Comparison of ENCODE assay signal across 1 cellular context in the genomic region with DNA sequence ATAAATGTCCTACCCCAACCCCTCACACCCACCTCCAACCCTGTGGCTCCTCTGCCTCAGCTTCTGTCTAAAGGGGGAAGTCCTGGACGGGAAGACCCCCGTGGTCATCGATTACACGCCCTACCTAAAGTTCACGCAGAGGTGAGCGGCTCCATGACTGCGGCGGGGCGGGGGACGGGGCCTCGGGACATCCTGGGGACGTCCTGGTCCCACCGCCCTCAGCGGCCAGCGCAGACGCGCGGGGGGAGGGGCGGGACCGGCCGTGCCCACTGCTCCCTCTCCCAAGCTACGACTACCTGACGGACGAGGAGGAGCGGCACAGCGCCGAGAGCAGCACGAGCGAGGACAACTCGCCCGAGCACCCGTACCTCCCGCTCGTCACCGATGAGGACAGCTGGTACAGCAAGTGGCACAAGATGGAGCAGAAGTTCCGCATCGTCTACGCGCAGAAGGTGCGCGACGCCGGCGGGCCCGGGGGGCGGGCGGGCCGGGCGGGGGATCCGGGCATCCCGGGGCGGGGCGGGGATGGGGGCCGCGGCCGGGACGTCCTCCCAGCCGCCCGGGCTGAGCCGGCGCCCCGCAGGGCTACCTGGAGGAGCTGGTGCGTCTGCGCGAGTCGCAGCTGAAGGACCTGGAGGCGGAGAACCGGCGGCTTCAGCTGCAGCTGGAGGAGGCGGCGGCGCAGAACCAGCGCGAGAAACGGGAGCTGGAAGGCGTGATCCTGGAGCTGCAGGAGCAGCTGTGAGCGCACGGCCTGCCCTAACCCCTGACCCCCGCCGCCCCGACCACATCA.
TF ChIP-seq lines count a peak whose summit lies in the region.

No MANE protein-coding gene starts in this region.

TF ChIP-seq in endothelial cell of umbilical vein, 7 proteins besides CTCF, POLR2A, EP300 and RAD21:
- TF ChIP-seq FOS (IDR thresholded peaks at IDR 0.05; ENCODE audit: borderline replicate concordance, insufficient read depth, low read length) (no peak), POLR2AphosphoS5 (IDR thresholded peaks at IDR 0.05; ENCODE audit: insufficient read depth, low read depth, low read length) (no peak), EZH2 (IDR thresholded peaks at IDR 0.05; ENCODE audit: borderline replicate concordance, low read depth, low read length, severe bottlenecking) (no peak), MYC (IDR thresholded peaks at IDR 0.05; ENCODE audit: low read depth, low read length) (no peak), JUN (IDR thresholded peaks at IDR 0.05; ENCODE audit: borderline replicate concordance, insufficient read depth, insufficient read length, low read depth) (no peak), GATA2 (IDR thresholded peaks at IDR 0.05; ENCODE audit: insufficient read depth, insufficient read length, low read depth, low read length) (no peak)
- TF ChIP-seq, protein P1, sequence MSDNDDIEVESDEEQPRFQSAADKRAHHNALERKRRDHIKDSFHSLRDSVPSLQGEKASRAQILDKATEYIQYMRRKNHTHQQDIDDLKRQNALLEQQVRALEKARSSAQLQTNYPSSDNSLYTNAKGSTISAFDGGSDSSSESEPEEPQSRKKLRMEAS (IDR thresholded peaks at IDR 0.05; ENCODE audit: insufficient read depth, insufficient read length): no peak
